19 cellular contexts compared by ENCODE assay signal in genomic region chr14:90811641-90812040, GRCh38.
"Had no signal": no experiment of that assay in that cellular context is flagged by ENCODE, and none has a peak within 500 bp of the region (broad histone marks: within the 10 kb centered on the region; RNA-seq: fewer than 3 reads in every experiment).

No MANE protein-coding gene starts in this region.

- H3K27me3 ChIP-seq: colonic mucosa, dorsolateral prefrontal cortex, esophagus muscularis mucosa, tibial artery had no signal

- H3K36me3 Mint-ChIP-seq: activated naive CD8-positive, alpha-beta T cell treated with anti-CD3 and anti-CD28 coated beads, Interleukin-2, amount 10 ng/mL, durations not matched to agents 7 days and 5 days; natural killer cell treated with Interleukin-12 subunit alpha and Interleukin-12 subunit beta and Interleukin-15 and Interleukin-18, amount 100 ng/mL, for 72 hours; stimulated activated effector memory CD8-positive, alpha-beta T cell treated with anti-CD3 and anti-CD28 coated beads, Interleukin-12 subunit alpha, Interleukin-12 subunit beta, amount 100 ng/mL, for 72 hours had no signal

- H3K4me1 ChIP-seq: colonic mucosa had no signal

- H3K9me3 ChIP-seq: colonic mucosa, esophagus muscularis mucosa, tibial artery had no signal

- H3K27me3 Mint-ChIP-seq: effector memory CD8-positive, alpha-beta T cell had no signal

- H3K4me1 Mint-ChIP-seq: stimulated activated naive CD8-positive, alpha-beta T cell treated with anti-CD3 and anti-CD28 coated beads, Interleukin-15, amount 100 ng/mL, for 72 hours had no signal

- H3K4me3 Mint-ChIP-seq: activated naive CD4-positive, alpha-beta T cell treated with anti-CD3 and anti-CD28 coated beads for 36 hours; activated naive CD8-positive, alpha-beta T cell treated with anti-CD3 and anti-CD28 coated beads, Interleukin-2, amount 10 ng/mL, durations not matched to agents 7 days and 5 days; activated T-cell treated with anti-CD3 and anti-CD28 coated beads, Interleukin-2, amount 50 U/mL, for 24 hours; effector memory CD8-positive, alpha-beta T cell; natural killer cell treated with Interleukin-12 subunit alpha and Interleukin-12 subunit beta and Interleukin-15 and Interleukin-18, amount 100 ng/mL, for 72 hours; stimulated activated effector memory CD8-positive, alpha-beta T cell treated with anti-CD3 and anti-CD28 coated beads, Interleukin-12 subunit alpha, Interleukin-12 subunit beta, amount 100 ng/mL, for 72 hours; stimulated activated naive CD8-positive, alpha-beta T cell treated with anti-CD3 and anti-CD28 coated beads, Interleukin-15, amount 100 ng/mL, for 72 hours had no signal

- H3K4me3 ChIP-seq: colonic mucosa, dorsolateral prefrontal cortex, esophagus muscularis mucosa, tibial artery had no signal

- H3K27ac ChIP-seq: colonic mucosa, esophagus muscularis mucosa, tibial artery had no signal

- H3K9me3 Mint-ChIP-seq: activated naive CD4-positive, alpha-beta T cell treated with anti-CD3 and anti-CD28 coated beads for 36 hours; activated naive CD8-positive, alpha-beta T cell treated with anti-CD3 and anti-CD28 coated beads, Interleukin-2, amount 10 ng/mL, durations not matched to agents 7 days and 5 days; activated T-cell treated with anti-CD3 and anti-CD28 coated beads, Interleukin-2, amount 50 U/mL, for 24 hours; effector memory CD8-positive, alpha-beta T cell; natural killer cell treated with Interleukin-12 subunit alpha and Interleukin-12 subunit beta and Interleukin-15 and Interleukin-18, amount 100 ng/mL, for 72 hours; stimulated activated effector memory CD8-positive, alpha-beta T cell treated with anti-CD3 and anti-CD28 coated beads, Interleukin-12 subunit alpha, Interleukin-12 subunit beta, amount 100 ng/mL, for 72 hours; stimulated activated naive CD8-positive, alpha-beta T cell treated with anti-CD3 and anti-CD28 coated beads, Interleukin-15, amount 100 ng/mL, for 72 hours had no signal

- DNase-seq: activated CD4-positive, CD25-positive, alpha-beta regulatory T cell treated with anti-CD3 and anti-CD28 coated beads, Interleukin-2, amount 50 U/mL, for 72 hours; activated naive CD4-positive, alpha-beta T cell treated with anti-CD3 and anti-CD28 coated beads for 36 hours; activated naive CD8-positive, alpha-beta T cell treated with anti-CD3 and anti-CD28 coated beads, Interleukin-2, amount 10 ng/mL, durations not matched to agents 7 days and 5 days; activated T-cell treated with anti-CD3 and anti-CD28 coated beads, Interleukin-2, amount 50 U/mL, for 24 hours; amniotic stem cell; colonic mucosa; dorsolateral prefrontal cortex; effector memory CD8-positive, alpha-beta T cell; hypothalamus; left ventricle myocardium superior; mammary epithelial cell; occipital lobe; small intestine; stimulated activated CD4-positive, alpha-beta T cell treated with anti-CD3 and anti-CD28 coated beads, Interleukin-2, amount 100 ng/mL, for 24 hours; stimulated activated naive CD8-positive, alpha-beta T cell treated with anti-CD3 and anti-CD28 coated beads, Interleukin-15, amount 100 ng/mL, for 72 hours; tibial artery had no signal

- H3K36me3 ChIP-seq: colonic mucosa, esophagus muscularis mucosa, tibial artery had no signal

- H3K27ac Mint-ChIP-seq: activated naive CD4-positive, alpha-beta T cell treated with anti-CD3 and anti-CD28 coated beads for 36 hours; activated naive CD8-positive, alpha-beta T cell treated with anti-CD3 and anti-CD28 coated beads, Interleukin-2, amount 10 ng/mL, durations not matched to agents 7 days and 5 days; activated T-cell treated with anti-CD3 and anti-CD28 coated beads, Interleukin-2, amount 50 U/mL, for 24 hours; effector memory CD8-positive, alpha-beta T cell; natural killer cell treated with Interleukin-12 subunit alpha and Interleukin-12 subunit beta and Interleukin-15 and Interleukin-18, amount 100 ng/mL, for 72 hours; stimulated activated effector memory CD8-positive, alpha-beta T cell treated with anti-CD3 and anti-CD28 coated beads, Interleukin-12 subunit alpha, Interleukin-12 subunit beta, amount 100 ng/mL, for 72 hours; stimulated activated naive CD8-positive, alpha-beta T cell treated with anti-CD3 and anti-CD28 coated beads, Interleukin-15, amount 100 ng/mL, for 72 hours had no signal
